Comparison of ENCODE assay signal across 1 cellular context in the genomic region with DNA sequence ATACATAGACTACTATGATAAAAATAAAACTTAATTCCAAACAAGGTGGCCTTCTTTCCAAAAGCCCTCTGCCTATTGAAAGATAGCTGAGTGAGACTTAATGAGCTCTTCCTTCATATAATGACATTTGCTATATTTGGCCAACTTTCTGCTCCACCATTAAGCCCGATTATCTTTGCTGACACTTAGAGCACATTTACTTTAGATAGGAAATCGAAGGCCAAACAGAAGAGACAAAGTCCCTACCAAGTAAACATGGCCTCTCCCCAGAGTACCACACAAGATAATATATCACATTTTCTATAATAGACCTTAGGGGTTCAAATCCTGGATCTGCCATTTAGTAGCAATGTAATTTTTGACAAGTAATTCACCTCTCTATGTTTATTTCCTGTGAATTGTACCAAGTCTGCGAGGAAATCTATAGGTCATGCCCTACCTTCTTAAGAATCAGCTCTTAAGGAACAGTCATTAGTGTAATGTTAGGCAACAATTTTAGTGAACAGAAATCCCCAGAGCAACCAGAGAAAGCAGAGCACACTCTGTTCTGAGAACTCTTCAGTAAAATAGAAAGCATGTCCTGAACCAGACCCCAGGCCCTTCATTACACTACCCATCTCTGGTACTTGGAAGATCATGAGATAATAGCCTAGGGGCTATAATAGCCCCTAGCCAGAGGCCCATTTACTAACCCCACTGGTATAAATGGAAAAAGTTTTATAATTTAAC.
TF ChIP-seq lines count a peak whose summit lies in the region.

No MANE protein-coding gene starts in this region.

TF ChIP-seq in HepG2, 621 proteins besides CTCF, POLR2A, EP300 and RAD21 (continued from another document and continues in another):
- TF ChIP-seq TRAFD1 (CRISPR knock-in tag; IDR thresholded peaks at IDR 0.05; ENCODE audit: borderline replicate concordance) (no peak), PRDM15 (CRISPR knock-in tag; IDR thresholded peaks at IDR 0.05) (no peak), MLXIP (CRISPR knock-in tag; IDR thresholded peaks at IDR 0.05; ENCODE audit: borderline replicate concordance) (no peak), SP140L (CRISPR knock-in tag; IDR thresholded peaks at IDR 0.05; ENCODE audit: borderline replicate concordance) (no peak), XRCC5 (optimal IDR thresholded peaks at IDR 0.05; ENCODE audit: low read length) (no peak), SRF (IDR thresholded peaks at IDR 0.05; ENCODE audit: low read depth, low read length) (peak; percentile 60), ZMYM4 (CRISPR knock-in tag; IDR thresholded peaks at IDR 0.05) (peak; percentile 51; the same call in 1 of the 2 replicates), ZMYM3 (CRISPR knock-in tag; IDR thresholded peaks at IDR 0.05) (no peak), NFKBIZ (CRISPR knock-in tag; IDR thresholded peaks at IDR 0.05) (no peak), MIXL1 (CRISPR knock-in tag; IDR thresholded peaks at IDR 0.05) (peak; percentile 43; the same call in 1 of the 2 replicates), FOXJ3 (CRISPR knock-in tag; IDR thresholded peaks at IDR 0.05; ENCODE audit: borderline replicate concordance) (0 out of 2 replicates have a peak, but pooled peaks have one; percentile 27), ZNF207 (IDR thresholded peaks at IDR 0.05; ENCODE audit: borderline replicate concordance) (no peak), MYC (CRISPR knock-in tag; IDR thresholded peaks at IDR 0.05; ENCODE audit: borderline replicate concordance) (no peak), KDM5A (IDR thresholded peaks at IDR 0.05; ENCODE audit: borderline replicate concordance, low read length) (0 out of 2 replicates have a peak, but pooled peaks have one; percentile 6), TERF1 (CRISPR knock-in tag; IDR thresholded peaks at IDR 0.05) (no peak), ZNF740 (CRISPR knock-in tag; IDR thresholded peaks at IDR 0.05) (no peak), TBX2 (CRISPR knock-in tag; IDR thresholded peaks at IDR 0.05; ENCODE audit: borderline replicate concordance) (peak; percentile 17; the same call in 1 of the 2 replicates), ZFAT (CRISPR knock-in tag; conservative IDR thresholded peaks at IDR 0.05) (no peak), YEATS2 (CRISPR knock-in tag; IDR thresholded peaks at IDR 0.05; ENCODE audit: borderline replicate concordance) (no peak), FOXK1 (CRISPR knock-in tag; IDR thresholded peaks at IDR 0.05; ENCODE audit: borderline replicate concordance, low read depth) (no peak), ISX (CRISPR knock-in tag; conservative IDR thresholded peaks at IDR 0.05) (no peak), SP1 (IDR thresholded peaks at IDR 0.05) (no peak), SP1 (CRISPR knock-in tag; IDR thresholded peaks at IDR 0.05) (no peak), GATAD2A (CRISPR knock-in tag; IDR thresholded peaks at IDR 0.05) (peak; percentile 25; the same call in 1 of the 2 replicates), MLLT10 (CRISPR knock-in tag; IDR thresholded peaks at IDR 0.05) (no peak), TEAD2 (CRISPR knock-in tag; IDR thresholded peaks at IDR 0.05) (no peak), AHDC1 (CRISPR knock-in tag; IDR thresholded peaks at IDR 0.05; ENCODE audit: borderline replicate concordance) (peak; percentile 74; the same call in 1 of the 2 replicates), ZFP36 (IDR thresholded peaks at IDR 0.05; ENCODE audit: borderline replicate concordance, low read depth, low read length, partially characterized antibody) (no peak), FOXA3 (CRISPR knock-in tag; IDR thresholded peaks at IDR 0.05) (peak; percentile 69), PPARG (CRISPR knock-in tag; conservative IDR thresholded peaks at IDR 0.05) (0 out of 2 replicates have a peak, but pooled peaks have one; percentile 19), HDAC1 (CRISPR knock-in tag; IDR thresholded peaks at IDR 0.05) (peak; percentile 56; the same call in 1 of the 2 replicates), SNRNP70 (IDR thresholded peaks at IDR 0.05; ENCODE audit: low read depth, low read length) (no peak), PLSCR1 (CRISPR knock-in tag; IDR thresholded peaks at IDR 0.05; ENCODE audit: borderline replicate concordance) (no peak), ZMYM2 (CRISPR knock-in tag; IDR thresholded peaks at IDR 0.05) (0 out of 2 replicates have a peak, but pooled peaks have one; percentile 28), GTF3A (CRISPR knock-in tag; conservative IDR thresholded peaks at IDR 0.05) (no peak), HNF4A (CRISPR knock-in tag; IDR thresholded peaks at IDR 0.05) (peak; percentile 71)
- TF ChIP-seq, protein P1, sequence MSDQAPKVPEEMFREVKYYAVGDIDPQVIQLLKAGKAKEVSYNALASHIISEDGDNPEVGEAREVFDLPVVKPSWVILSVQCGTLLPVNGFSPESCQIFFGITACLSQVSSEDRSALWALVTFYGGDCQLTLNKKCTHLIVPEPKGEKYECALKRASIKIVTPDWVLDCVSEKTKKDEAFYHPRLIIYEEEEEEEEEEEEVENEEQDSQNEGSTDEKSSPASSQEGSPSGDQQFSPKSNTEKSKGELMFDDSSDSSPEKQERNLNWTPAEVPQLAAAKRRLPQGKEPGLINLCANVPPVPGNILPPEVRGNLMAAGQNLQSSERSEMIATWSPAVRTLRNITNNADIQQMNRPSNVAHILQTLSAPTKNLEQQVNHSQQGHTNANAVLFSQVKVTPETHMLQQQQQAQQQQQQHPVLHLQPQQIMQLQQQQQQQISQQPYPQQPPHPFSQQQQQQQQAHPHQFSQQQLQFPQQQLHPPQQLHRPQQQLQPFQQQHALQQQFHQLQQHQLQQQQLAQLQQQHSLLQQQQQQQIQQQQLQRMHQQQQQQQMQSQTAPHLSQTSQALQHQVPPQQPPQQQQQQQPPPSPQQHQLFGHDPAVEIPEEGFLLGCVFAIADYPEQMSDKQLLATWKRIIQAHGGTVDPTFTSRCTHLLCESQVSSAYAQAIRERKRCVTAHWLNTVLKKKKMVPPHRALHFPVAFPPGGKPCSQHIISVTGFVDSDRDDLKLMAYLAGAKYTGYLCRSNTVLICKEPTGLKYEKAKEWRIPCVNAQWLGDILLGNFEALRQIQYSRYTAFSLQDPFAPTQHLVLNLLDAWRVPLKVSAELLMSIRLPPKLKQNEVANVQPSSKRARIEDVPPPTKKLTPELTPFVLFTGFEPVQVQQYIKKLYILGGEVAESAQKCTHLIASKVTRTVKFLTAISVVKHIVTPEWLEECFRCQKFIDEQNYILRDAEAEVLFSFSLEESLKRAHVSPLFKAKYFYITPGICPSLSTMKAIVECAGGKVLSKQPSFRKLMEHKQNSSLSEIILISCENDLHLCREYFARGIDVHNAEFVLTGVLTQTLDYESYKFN (CRISPR knock-in tag; conservative IDR thresholded peaks at IDR 0.05) = peak; percentile 80
